Comparison of ENCODE assay signal across 21 cellular contexts in genomic region chr19:37412700-37413099, GRCh38. TPM values are rescaled to one million over a fixed set of nuclear protein-coding genes. Genes with fewer than 3 reads are reported as not detected.
DNase-seq lines count a peak whose midpoint lies in the region; ATAC-seq and TF ChIP-seq lines count a peak whose summit lies in the region.
"Had no signal": no experiment of that assay in that cellular context is flagged by ENCODE, and none has a peak within 500 bp of the region (broad histone marks: within the 10 kb centered on the region; RNA-seq: fewer than 3 reads in every experiment).

No MANE protein-coding gene starts in this region.

- H2AK5ac ChIP-seq in mesendoderm (ENCODE audit: low read length), result no peak overlapping the region

- no peak overlapping the region for H3K56ac ChIP-seq in mesendoderm (ENCODE audit: low read length)

- H3K79me1 ChIP-seq in mesendoderm (ENCODE audit: low read length), result no peaks in the 10 kb centered on the region

- no peak overlapping the region for H2BK120ac ChIP-seq in mesendoderm (ENCODE audit: low read depth, low read length)

- peaks cover 21% of the 10 kb centered on the region for H3K9me3 ChIP-seq in right cardiac atrium (ENCODE audit: control insufficient read depth, low read length)
- H3K9me3 ChIP-seq in left ventricle myocardium inferior (replicated peaks), result peaks cover 100% of the 10 kb centered on the region
- peaks cover 52% of the 10 kb centered on the region for H3K9me3 ChIP-seq in HEK293 (ENCODE audit: control insufficient read depth, insufficient read depth, low read depth, low read length)
- peaks cover 76% of the 10 kb centered on the region for H3K9me3 ChIP-seq in OCI-LY7 (ENCODE audit: low read length)

- POLR2A ChIA-PET in HEK293 (lab: Yijun Ruan, JAX), result no interaction called here
- POLR2A ChIA-PET in OCI-LY7 (lab: Charles Lee), result no interaction called here

- H3K18ac ChIP-seq in mesendoderm (ENCODE audit: low read length), result no peak overlapping the region

- H2BK5ac ChIP-seq in mesendoderm (ENCODE audit: low read length), result no peak overlapping the region

- ATAC-seq in right cardiac atrium (no peak), GM18517 (IDR thresholded peaks at IDR 0.05; ENCODE audit: unreplicated experiment) (no peak)

- CTCF ChIA-PET in HEK293 (lab: Yijun Ruan, JAX), result no interaction called here
- CTCF ChIA-PET in OCI-LY7 (lab: Charles Lee; ENCODE audit: unreplicated experiment), result no interaction called here

- H3K27me3 ChIP-seq in right cardiac atrium (ENCODE audit: control insufficient read depth, insufficient read depth) (no peaks in the 10 kb centered on the region), left ventricle myocardium inferior (ENCODE audit: low read depth) (no peaks in the 10 kb centered on the region), mesendoderm (ENCODE audit: insufficient read depth, low read length, poor library complexity) (no peaks in the 10 kb centered on the region)

- no peaks in the 10 kb centered on the region for H3K4me1 ChIP-seq in right cardiac atrium (ENCODE audit: control insufficient read depth, insufficient read depth, low read length)
- H3K4me1 ChIP-seq in left ventricle myocardium inferior, result no peaks in the 10 kb centered on the region
- H3K4me1 ChIP-seq in HEK293 (ENCODE audit: control insufficient read depth, insufficient read depth, low read length), result no peaks in the 10 kb centered on the region
- H3K4me1 ChIP-seq in mesendoderm (ENCODE audit: control insufficient read depth, low read depth, low read length), result no peaks in the 10 kb centered on the region
- no peaks in the 10 kb centered on the region for H3K4me1 ChIP-seq in OCI-LY7 (ENCODE audit: insufficient read depth, low read length, poor library complexity, severe bottlenecking)

- no TSS peak for BruUV-seq in OCI-LY7 (replicated peaks; lab: Mats Ljungman, UMichigan)

- TF ChIP-seq CTCF in left ventricle myocardium inferior (IDR thresholded peaks at IDR 0.05; ENCODE audit: borderline replicate concordance) (no peak), HEK293 (tag by site-specific recombination; IDR thresholded peaks at IDR 0.05) (no peak), OCI-LY7 (conservative IDR thresholded peaks at IDR 0.05; ENCODE audit: low read length) (no peak)

- H3K27ac ChIP-seq in right cardiac atrium (ENCODE audit: low read length) (no peak overlapping the region), left ventricle myocardium inferior (replicated peaks) (no peak overlapping the region), HEK293 (ENCODE audit: extremely low read depth, low read depth, low read length) (no peak overlapping the region), mesendoderm (ENCODE audit: low read depth, low read length) (no peak overlapping the region), OCI-LY7 (ENCODE audit: low read depth, low read length, poor library complexity, severe bottlenecking) (no peak overlapping the region)
- H3K27ac ChIP-seq: C4-2B, GM23248, KMS-11 had no signal

- H2BK15ac ChIP-seq in mesendoderm (replicated peaks; ENCODE audit: low read depth), result no peak overlapping the region

- no peak overlapping the region for H3K23ac ChIP-seq in mesendoderm (ENCODE audit: low read length)

- H3K79me2 ChIP-seq in mesendoderm (ENCODE audit: control insufficient read depth, insufficient read depth, low read length), result no peaks in the 10 kb centered on the region
- H3K79me2 ChIP-seq in OCI-LY7 (ENCODE audit: insufficient read depth, low read depth, low read length), result no peaks in the 10 kb centered on the region

- no peaks in the 10 kb centered on the region for H4K20me1 ChIP-seq in OCI-LY7 (ENCODE audit: insufficient read depth, low read length)

- H3K4me2 ChIP-seq in mesendoderm (ENCODE audit: low read length) (no peak overlapping the region), OCI-LY7 (ENCODE audit: low read length) (no peak overlapping the region)
- H3K4me2 ChIP-seq: KMS-11 had no signal

- no peak overlapping the region for H3K9ac ChIP-seq in mesendoderm (ENCODE audit: low read length)
- H3K9ac ChIP-seq: GM23248, KMS-11 had no signal

- DNase-seq in right cardiac atrium (no peak), left ventricle myocardium inferior (no peak), mesendoderm (no peak), OCI-LY7 (ENCODE audit: low spot score) (no peak), NCI-H2171 (lab: John Stamatoyannopoulos, UW) (no peak)
- DNase-seq: AML-193, Calu3, GM23248, H9, HFFc6, MM.1S, NCI-H2029 treated with DMSO at 0.1 percent for 48 hours, NCI-H2227 treated with DMSO at 0.1 percent for 48 hours, NCI-H526 treated with DMSO at 0.1 percent for 48 hours, Right ventricle myocardium superior, RPMI8226 had no signal

- H4K8ac ChIP-seq in mesendoderm (ENCODE audit: low read depth, low read length), result no peak overlapping the region

- no peak overlapping the region for H2AFZ ChIP-seq in OCI-LY7 (ENCODE audit: low read length)
- H2AFZ ChIP-seq: GM23248 had no signal

- H3K36me3 ChIP-seq in left ventricle myocardium inferior, result peaks cover 89% of the 10 kb centered on the region
- H3K36me3 ChIP-seq in HEK293 (ENCODE audit: control insufficient read depth in 2 of 2, insufficient read depth in 1 of 2, low read length in 2 of 2), result peaks cover 12 to 27% of the 10 kb centered on the region in 2 experiments
- no peaks in the 10 kb centered on the region for H3K36me3 ChIP-seq in mesendoderm (ENCODE audit: control insufficient read depth, insufficient read depth, low read length)
- peaks cover 33% of the 10 kb centered on the region for H3K36me3 ChIP-seq in OCI-LY7 (ENCODE audit: insufficient read depth, low read length)

- intact Hi-C loops in right cardiac atrium (cut with DNase I) (no loop called here), left ventricle myocardium inferior (cut with micrococcal nuclease) (no loop called here), OCI-LY7 (cut with micrococcal nuclease; ENCODE audit: unreplicated experiment) (no loop called here)

- 96% methylated on average over 2 of the region's 2 CpGs for WGBS in right cardiac atrium
- no CpG with 5 or more reads among the region's 2 CpGs for WGBS in mesendoderm (ENCODE audit: extremely low coverage, insufficient coverage, low lambda C conversion rate)

- no peak overlapping the region for H3K4ac ChIP-seq in mesendoderm (ENCODE audit: low read depth, low read length)

- peak overlapping the region; percentile 35 for H3K4me3 ChIP-seq in right cardiac atrium (ENCODE audit: low read length)
- H3K4me3 ChIP-seq in left ventricle myocardium inferior, result no peak overlapping the region
- no peak overlapping the region for H3K4me3 ChIP-seq in HEK293 (ENCODE audit: low read depth, low read length)
- H3K4me3 ChIP-seq in mesendoderm (ENCODE audit: low read length), result peak overlapping the region; percentile 23
- no peak overlapping the region for H3K4me3 ChIP-seq in OCI-LY7 (ENCODE audit: low read depth, low read length, poor library complexity, severe bottlenecking)
- H3K4me3 ChIP-seq: GM23248 had no signal

- no peak overlapping the region for H4K5ac ChIP-seq in mesendoderm (ENCODE audit: low read length)

- no peaks in the 10 kb centered on the region for H3K9me2 ChIP-seq in OCI-LY7 (ENCODE audit: insufficient read depth, low read length)

TF ChIP-seq in HEK293, 187 proteins besides CTCF, POLR2A, EP300 and RAD21:
- TF ChIP-seq ZNF274 (IDR thresholded peaks at IDR 0.05; ENCODE audit: low read length), result no peak
- peak; percentile 90 for TF ChIP-seq ZNF274 (tag by site-specific recombination; IDR thresholded peaks at IDR 0.05; ENCODE audit: borderline replicate concordance)
- TF ChIP-seq MYNN (tag by site-specific recombination; IDR thresholded peaks at IDR 0.05; ENCODE audit: borderline replicate concordance), result no peak
TF ChIP-seq in HEK293: peak in this region for 1.

RNA-seq across cellular contexts. Expression of gene ZNF527, which starts 41.8 kb away (rescaled TPM):
- total RNA-seq in right cardiac atrium (1 to 10 TPM; 5.4 to 7.9 (median 6.9) TPM), left ventricle myocardium inferior (6.2 TPM), OCI-LY7 (2022) (5.4 and 9.6 TPM in 2 replicates)
- 4.2 TPM for polyA plus RNA-seq in right cardiac atrium
- polyA plus RNA-seq in mesendoderm (2013, experiment 1 of 2), result 2.2 TPM
- 2.5 TPM for polyA plus RNA-seq in mesendoderm (2013, experiment 2 of 2)
- 7.9 and 9.2 TPM in 2 replicates for total RNA-seq in OCI-LY7 (2014; rRNA removed; shearing (Covaris generic))

RNA-seq across cellular contexts. Expression of gene ZNF569, which starts 54.5 kb away (rescaled TPM):
- total RNA-seq in right cardiac atrium, result 1 to 10 TPM; 4.7 to 7.9 (median 6.6) TPM
- polyA plus RNA-seq in right cardiac atrium, result 3.5 TPM
- 6.5 TPM for total RNA-seq in left ventricle myocardium inferior
- polyA plus RNA-seq in mesendoderm (2013, experiment 1 of 2), result 7.1 TPM
- polyA plus RNA-seq in mesendoderm (2013, experiment 2 of 2), result 6.7 TPM
- total RNA-seq in OCI-LY7 (2014; rRNA removed; shearing (Covaris generic)), result 10.5 and 11.8 TPM in 2 replicates
- 10.2 and 12.2 TPM in 2 replicates for total RNA-seq in OCI-LY7 (2022)

RNA-seq across cellular contexts. Expression of gene ZNF570, which starts 56.5 kb away (rescaled TPM):
- total RNA-seq in right cardiac atrium (1 to 10 TPM; 7.0 to 7.8 (median 7.2) TPM), left ventricle myocardium inferior (7.9 TPM), OCI-LY7 (2022) (5.1 and 7.3 TPM in 2 replicates)
- polyA plus RNA-seq in right cardiac atrium, result 3.1 TPM
- polyA plus RNA-seq in mesendoderm (2013, experiment 1 of 2), result 2.2 TPM
- polyA plus RNA-seq in mesendoderm (2013, experiment 2 of 2), result 2.3 TPM
- total RNA-seq in OCI-LY7 (2014; rRNA removed; shearing (Covaris generic)), result 3.7 and 6.7 TPM in 2 replicates
- total RNA-seq: A172 had no signal

Comparison
In these comparisons a context has a peak if more than half of its experiments do, and no peak if none do; other contexts are left out.
1. H3K4me3 ChIP-seq: peak in right cardiac atrium (single experiment) and mesendoderm (single experiment); none in left ventricle myocardium inferior (single experiment), HEK293 (single experiment) and OCI-LY7 (single experiment).